ENCODE assay signal across 32 cellular contexts in the genomic region with DNA sequence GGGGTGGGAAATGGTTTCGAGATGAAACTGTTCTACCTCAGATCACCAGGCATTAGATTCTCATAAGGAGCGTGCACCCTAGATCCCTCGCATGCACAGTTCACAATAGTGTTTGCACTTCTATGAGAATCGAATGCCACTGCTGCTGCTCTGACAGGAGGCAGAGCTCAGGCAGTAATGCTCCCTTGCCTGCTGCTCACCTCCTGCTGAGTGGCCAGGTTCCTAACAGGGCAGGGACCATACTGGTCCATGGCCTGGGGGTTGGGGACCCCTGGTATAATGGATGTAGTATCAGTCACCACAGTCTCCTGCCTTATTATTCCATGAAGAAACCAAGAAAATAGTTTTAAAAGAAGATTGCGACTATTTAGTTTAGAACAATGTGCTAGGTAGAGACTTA.
"Had no signal": no experiment of that assay in that cellular context is flagged by ENCODE, and none has a peak within 500 bp of the region (broad histone marks: within the 10 kb centered on the region; RNA-seq: fewer than 3 reads in every experiment).

No MANE protein-coding gene starts in this region.

- H3K4me3 Mint-ChIP-seq: activated CD4-positive, alpha-beta memory T cell treated with anti-CD3 and anti-CD28 coated beads, Interleukin-2, amount 10 ng/mL, durations not matched to agents 7 days and 5 days; activated CD4-positive, alpha-beta T cell treated with anti-CD3 and anti-CD28 coated beads, Interleukin-2, amount 10 ng/mL, durations not matched to agents 7 days and 5 days; activated naive CD4-positive, alpha-beta T cell treated with anti-CD3 and anti-CD28 coated beads, Interleukin-2, amount 10 ng/mL, durations not matched to agents 7 days and 5 days; activated naive CD8-positive, alpha-beta T cell treated with anti-CD3 and anti-CD28 coated beads, Interleukin-2, amount 10 ng/mL, durations not matched to agents 7 days and 5 days; activated T-cell treated with anti-CD3 and anti-CD28 coated beads, Interleukin-2, amount 50 U/mL, for 24 hours; activated T-cell treated with anti-CD3 and anti-CD28 coated beads, Interleukin-2, amount 50 U/mL, for 72 hours; brain; effector memory CD8-positive, alpha-beta T cell; T-helper 17 cell; T-helper 2 cell treated with Interferon-gamma antibody and Interleukin-4, amounts not matched to agents 5 μg/mL and 100 μg/mL, for 36 hours had no signal

- H3K27me3 Mint-ChIP-seq: activated CD4-positive, alpha-beta memory T cell treated with anti-CD3 and anti-CD28 coated beads, Interleukin-2, amount 10 ng/mL, durations not matched to agents 7 days and 5 days; activated CD4-positive, alpha-beta T cell treated with anti-CD3 and anti-CD28 coated beads, Interleukin-2, amount 10 ng/mL, durations not matched to agents 7 days and 5 days; activated naive CD4-positive, alpha-beta T cell treated with anti-CD3 and anti-CD28 coated beads, Interleukin-2, amount 10 ng/mL, durations not matched to agents 7 days and 5 days; activated naive CD8-positive, alpha-beta T cell treated with anti-CD3 and anti-CD28 coated beads, Interleukin-2, amount 10 ng/mL, durations not matched to agents 7 days and 5 days; activated T-cell treated with anti-CD3 and anti-CD28 coated beads, Interleukin-2, amount 50 U/mL, for 24 hours; brain; effector memory CD8-positive, alpha-beta T cell; T-helper 17 cell had no signal

- DNase-seq: activated CD4-positive, alpha-beta memory T cell treated with anti-CD3 and anti-CD28 coated beads, Interleukin-2, amount 10 ng/mL, durations not matched to agents 7 days and 5 days; activated CD4-positive, alpha-beta T cell treated with anti-CD3 and anti-CD28 coated beads for 1 hour; activated CD4-positive, alpha-beta T cell treated with anti-CD3 and anti-CD28 coated beads for 4 hours; activated CD4-positive, alpha-beta T cell treated with anti-CD3 and anti-CD28 coated beads, Interleukin-2, amount 10 ng/mL, durations not matched to agents 7 days and 5 days; activated CD4-positive, alpha-beta T cell treated with anti-CD3 and anti-CD28 coated beads, Interleukin-2, amount 50 U/mL, for 4 hours; activated CD8-positive, alpha-beta memory T cell treated with anti-CD3 and anti-CD28 coated beads, Interleukin-2, amount 50 U/mL, for 48 hours; activated gamma-delta T cell; activated naive CD4-positive, alpha-beta T cell; activated naive CD4-positive, alpha-beta T cell treated with anti-CD3 and anti-CD28 coated beads, Interleukin-2, amount 10 ng/mL, durations not matched to agents 7 days and 5 days; activated naive CD8-positive, alpha-beta T cell treated with anti-CD3 and anti-CD28 coated beads, Interleukin-2, amount 10 ng/mL, durations not matched to agents 7 days and 5 days; activated T-cell treated with anti-CD3 and anti-CD28 coated beads for 4 hours; activated T-cell treated with anti-CD3 and anti-CD28 coated beads, Interleukin-2, amount 50 U/mL, for 24 hours; activated T-cell treated with anti-CD3 and anti-CD28 coated beads, Interleukin-2, amount 50 U/mL, for 72 hours; caudate nucleus; cortex of kidney; dermis blood vessel endothelial cell; effector CD4-positive, alpha-beta T cell; effector memory CD8-positive, alpha-beta T cell; erythroblast; foreskin keratinocyte; gastrocnemius medialis; glutamatergic neuron; heart left ventricle; T-helper 1 cell; T-helper 17 cell; T1000 had no signal

- H3K27ac ChIP-seq: ascending aorta, breast epithelium, esophagus muscularis mucosa, foreskin keratinocyte, gastrocnemius medialis, heart left ventricle had no signal

- H3K36me3 ChIP-seq: ascending aorta, breast epithelium, esophagus muscularis mucosa, gastrocnemius medialis, heart left ventricle had no signal

- H3K27me3 ChIP-seq: ascending aorta, breast epithelium, esophagus muscularis mucosa, foreskin keratinocyte, gastrocnemius medialis, heart left ventricle had no signal

- H3K4me1 Mint-ChIP-seq: activated CD4-positive, alpha-beta memory T cell treated with anti-CD3 and anti-CD28 coated beads, Interleukin-2, amount 10 ng/mL, durations not matched to agents 7 days and 5 days; activated CD4-positive, alpha-beta T cell treated with anti-CD3 and anti-CD28 coated beads, Interleukin-2, amount 10 ng/mL, durations not matched to agents 7 days and 5 days; activated naive CD4-positive, alpha-beta T cell treated with anti-CD3 and anti-CD28 coated beads, Interleukin-2, amount 10 ng/mL, durations not matched to agents 7 days and 5 days; activated naive CD8-positive, alpha-beta T cell treated with anti-CD3 and anti-CD28 coated beads, Interleukin-2, amount 10 ng/mL, durations not matched to agents 7 days and 5 days; T-helper 17 cell had no signal

- H3K4me3 ChIP-seq: ascending aorta, breast epithelium, esophagus muscularis mucosa, gastrocnemius medialis, heart left ventricle had no signal

- H3K36me3 Mint-ChIP-seq: activated naive CD4-positive, alpha-beta T cell treated with anti-CD3 and anti-CD28 coated beads, Interleukin-2, amount 10 ng/mL, durations not matched to agents 7 days and 5 days had no signal

- H3K9me3 Mint-ChIP-seq: activated CD4-positive, alpha-beta memory T cell treated with anti-CD3 and anti-CD28 coated beads, Interleukin-2, amount 10 ng/mL, durations not matched to agents 7 days and 5 days; activated CD4-positive, alpha-beta T cell treated with anti-CD3 and anti-CD28 coated beads, Interleukin-2, amount 10 ng/mL, durations not matched to agents 7 days and 5 days; activated naive CD4-positive, alpha-beta T cell treated with anti-CD3 and anti-CD28 coated beads, Interleukin-2, amount 50 U/mL, for 72 hours; activated naive CD8-positive, alpha-beta T cell treated with anti-CD3 and anti-CD28 coated beads, Interleukin-2, amount 10 ng/mL, durations not matched to agents 7 days and 5 days; activated T-cell treated with anti-CD3 and anti-CD28 coated beads, Interleukin-2, amount 50 U/mL, for 72 hours; effector memory CD8-positive, alpha-beta T cell; T-helper 2 cell treated with Interferon-gamma antibody and Interleukin-4, amounts not matched to agents 5 μg/mL and 100 μg/mL, for 36 hours had no signal

- ATAC-seq: activated naive CD4-positive, alpha-beta T cell treated with anti-CD3 and anti-CD28 coated beads, Interleukin-2, amount 50 U/mL, for 72 hours; activated T-cell treated with anti-CD3 and anti-CD28 coated beads, Interleukin-2, amount 50 U/mL, for 72 hours; effector memory CD8-positive, alpha-beta T cell; foreskin keratinocyte; gastrocnemius medialis; T-helper 17 cell had no signal

- H3K9me3 ChIP-seq: ascending aorta, breast epithelium, esophagus muscularis mucosa, gastrocnemius medialis had no signal

- H3K4me1 ChIP-seq: ascending aorta, breast epithelium, esophagus muscularis mucosa, foreskin keratinocyte had no signal

- H3K27ac Mint-ChIP-seq: activated CD4-positive, alpha-beta memory T cell treated with anti-CD3 and anti-CD28 coated beads, Interleukin-2, amount 10 ng/mL, durations not matched to agents 7 days and 5 days; activated CD4-positive, alpha-beta T cell treated with anti-CD3 and anti-CD28 coated beads, Interleukin-2, amount 10 ng/mL, durations not matched to agents 7 days and 5 days; activated naive CD4-positive, alpha-beta T cell treated with anti-CD3 and anti-CD28 coated beads, Interleukin-2, amount 10 ng/mL, durations not matched to agents 7 days and 5 days; activated naive CD4-positive, alpha-beta T cell treated with anti-CD3 and anti-CD28 coated beads, Interleukin-2, amount 50 U/mL, for 72 hours; activated naive CD8-positive, alpha-beta T cell treated with anti-CD3 and anti-CD28 coated beads, Interleukin-2, amount 10 ng/mL, durations not matched to agents 7 days and 5 days; activated T-cell treated with anti-CD3 and anti-CD28 coated beads, Interleukin-2, amount 50 U/mL, for 24 hours; activated T-cell treated with anti-CD3 and anti-CD28 coated beads, Interleukin-2, amount 50 U/mL, for 72 hours; effector memory CD8-positive, alpha-beta T cell; T-helper 17 cell; T-helper 2 cell treated with Interferon-gamma antibody and Interleukin-4, amounts not matched to agents 5 μg/mL and 100 μg/mL, for 36 hours had no signal
